8 cellular contexts compared by ENCODE assay signal in genomic region chr6:85360794-85361642, GRCh38.
A peak's percentile ranks its signal among the peaks of the same experiment; 100 is the strongest.
DNase-seq lines count a peak whose midpoint lies in the region; ATAC-seq and TF ChIP-seq lines count a peak whose summit lies in the region.

No MANE protein-coding gene starts in this region.

- CTCF ChIA-PET in A673 (lab: Charles Lee): interaction anchor here (2.5 kb wide), 1 partner anchor 122 kb away, joined by 9 read pairs; no protein-coding TSS in a partner anchor
- CTCF ChIA-PET in naive thymus-derived CD4-positive, alpha-beta T cell (lab: Charles Lee): interaction anchor here (1.5 kb wide), 1 partner anchor 122 kb away, joined by 6 read pairs; no protein-coding TSS in a partner anchor

- H3K9me3 ChIP-seq in A673 (ENCODE audit: low read depth, low read length, poor library complexity, severe bottlenecking): no peaks in the 10 kb centered on the region
- H3K9me3 ChIP-seq in naive thymus-derived CD4-positive, alpha-beta T cell (ENCODE audit: control insufficient read depth in 2 of 3, low read length in 3 of 3): no peaks in the 10 kb centered on the region

- POLR2A ChIA-PET in A673 (lab: Charles Lee; ENCODE audit: low non-redundant PET): interaction anchor here (0.6 kb wide), 1 partner anchor 1698 kb away, joined by 4 read pairs; no protein-coding TSS in a partner anchor
- POLR2A ChIA-PET in naive thymus-derived CD4-positive, alpha-beta T cell (lab: Charles Lee): no interaction called here

- DNase-seq in A673 (ENCODE audit: low spot score): peak; percentile 55
- DNase-seq in islet precursor cell: peak; percentile 90
- DNase-seq in GF-D8 (lab: John Stamatoyannopoulos, UW): no peak
- no peak for DNase-seq in naive thymus-derived CD4-positive, alpha-beta T cell

- H3K4me1 Mint-ChIP-seq in activated naive CD8-positive, alpha-beta T cell (ENCODE audit: low read depth): peaks cover 12% of the 10 kb centered on the region
- H3K4me1 Mint-ChIP-seq in naive thymus-derived CD4-positive, alpha-beta T cell: peaks cover 0 to 13% (median 0%) of the 10 kb centered on the region in 7 donors

- BruUV-seq in A673 (replicated peaks; lab: Mats Ljungman, UMichigan): no TSS peak

- H3K36me3 Mint-ChIP-seq in activated naive CD8-positive, alpha-beta T cell: peaks cover 3% of the 10 kb centered on the region
- H3K36me3 Mint-ChIP-seq in naive thymus-derived CD4-positive, alpha-beta T cell: no peaks in the 10 kb centered on the region

- H3K27ac ChIP-seq in A673 (ENCODE audit: low read depth, low read length, poor library complexity, severe bottlenecking): no peak overlapping the region
- no peak overlapping the region for H3K27ac ChIP-seq in naive thymus-derived CD4-positive, alpha-beta T cell (ENCODE audit: low read depth, low read length)

- peaks cover 2% of the 10 kb centered on the region for H3K4me1 ChIP-seq in A673 (ENCODE audit: insufficient read depth, low read length, poor library complexity, severe bottlenecking)
- no peaks in the 10 kb centered on the region for H3K4me1 ChIP-seq in naive thymus-derived CD4-positive, alpha-beta T cell (ENCODE audit: control insufficient read depth in 2 of 2, insufficient read depth in 2 of 2, low read length in 2 of 2)

- peak; percentile 71 for ATAC-seq in HG02610 (IDR thresholded peaks at IDR 0.05; ENCODE audit: unreplicated experiment)
- no peak for ATAC-seq in GM21717 (IDR thresholded peaks at IDR 0.05; ENCODE audit: unreplicated experiment)
- ATAC-seq in GM21723 (IDR thresholded peaks at IDR 0.05; ENCODE audit: unreplicated experiment): no peak
- no peak for ATAC-seq in naive thymus-derived CD4-positive, alpha-beta T cell

- H3K27me3 Mint-ChIP-seq in activated naive CD8-positive, alpha-beta T cell: no peaks in the 10 kb centered on the region
- H3K27me3 Mint-ChIP-seq in naive thymus-derived CD4-positive, alpha-beta T cell: peaks cover 0 to 10% (median 5%) of the 10 kb centered on the region in 5 donors

- H3K36me3 ChIP-seq in A673 (ENCODE audit: insufficient read depth, low read length, poor library complexity, severe bottlenecking): no peaks in the 10 kb centered on the region
- no peaks in the 10 kb centered on the region for H3K36me3 ChIP-seq in naive thymus-derived CD4-positive, alpha-beta T cell (ENCODE audit: control insufficient read depth in 2 of 3, insufficient read depth in 3 of 3, low read length in 3 of 3)

- intact Hi-C loops in A673 (cut with micrococcal nuclease; ENCODE audit: unreplicated experiment): no loop called here
- intact Hi-C loops in naive thymus-derived CD4-positive, alpha-beta T cell (cut with micrococcal nuclease): no loop called here

- no peak for TF ChIP-seq CTCF in A673 (conservative IDR thresholded peaks at IDR 0.05; ENCODE audit: low read depth, low read length)

- no peak overlapping the region for H3K4me3 Mint-ChIP-seq in activated naive CD8-positive, alpha-beta T cell
- H3K4me3 Mint-ChIP-seq in naive thymus-derived CD4-positive, alpha-beta T cell: no peak overlapping the region

- H3K9me3 Mint-ChIP-seq in activated naive CD8-positive, alpha-beta T cell (ENCODE audit: low read depth): no peaks in the 10 kb centered on the region
- no peaks in the 10 kb centered on the region for H3K9me3 Mint-ChIP-seq in naive thymus-derived CD4-positive, alpha-beta T cell

- no peak overlapping the region for H3K4me3 ChIP-seq in A673 (ENCODE audit: low read depth, low read length, poor library complexity, severe bottlenecking)
- no peak overlapping the region for H3K4me3 ChIP-seq in naive thymus-derived CD4-positive, alpha-beta T cell (ENCODE audit: low read length)

- H3K27me3 ChIP-seq in A673 (replicated peaks; ENCODE audit: insufficient read depth, low read depth, low read length, poor library complexity): no peaks in the 10 kb centered on the region
- H3K27me3 ChIP-seq in naive thymus-derived CD4-positive, alpha-beta T cell (ENCODE audit: control insufficient read depth in 2 of 2, insufficient read depth in 2 of 2, low read length in 2 of 2): no peaks in the 10 kb centered on the region

- H3K27ac Mint-ChIP-seq in activated naive CD8-positive, alpha-beta T cell: peak overlapping the region; percentile 46
- no peak overlapping the region for H3K27ac Mint-ChIP-seq in naive thymus-derived CD4-positive, alpha-beta T cell

Comparison
In these comparisons a context has a peak if more than half of its experiments do, and no peak if none do; other contexts are left out.
1. DNase-seq: peak in A673 (single experiment) and islet precursor cell (single experiment); none in GF-D8 (single experiment) and naive thymus-derived CD4-positive, alpha-beta T cell (0 of 9).